In genomic region chr13:40023608-40024577, GRCh38 we compare ENCODE assay signal across 22 cellular contexts.
DNase-seq lines count a peak whose midpoint lies in the region; FAIRE-seq and TF ChIP-seq lines count a peak whose summit lies in the region.
"Had no signal": no experiment of that assay in that cellular context is flagged by ENCODE, and none has a peak within 500 bp of the region (broad histone marks: within the 10 kb centered on the region; RNA-seq: fewer than 3 reads in every experiment).

No MANE protein-coding gene starts in this region.

- peak; percentile 23 for FAIRE-seq in endometrium (lab: Jason Lieb, UNC)
- FAIRE-seq: GM12891 had no signal

- peak; percentile 12 for DNase-seq in BJ (ENCODE audit: low read depth)
- no peak for DNase-seq in osteoblast (ENCODE audit: insufficient read length, low spot score, missing footprints)
- no peak for DNase-seq in ACHN
- DNase-seq in kidney tubule cell (ENCODE audit: low spot score) = no peak
- no peak for DNase-seq in effector memory CD4-positive, alpha-beta T cell
- DNase-seq: BE2C; CD4-positive, alpha-beta memory T cell; EL; HCEC 1CT; KG1; NCI-H1417; NCI-H187; NCI-H2107; NCI-H2227 treated with DMSO at 0.1 percent for 48 hours; NCI-H524; NCI-H82; OCI-M1; Right ventricle myocardium superior had no signal

- H4K20me1 ChIP-seq in osteoblast (ENCODE audit: insufficient read depth, low read length) = no peaks in the 10 kb centered on the region

- H3K4me3 ChIP-seq in ACC112 (ENCODE audit: low read depth, low read length) = no peak overlapping the region
- no peak overlapping the region for H3K4me3 ChIP-seq in BJ (ENCODE audit: low read depth, low read length)
- H3K4me3 ChIP-seq in osteoblast (ENCODE audit: insufficient read depth, low read length) = no peak overlapping the region
- no peak overlapping the region for H3K4me3 ChIP-seq in effector memory CD4-positive, alpha-beta T cell (ENCODE audit: insufficient read depth, low read depth, low read length, poor library complexity, severe bottlenecking)
- H3K4me3 ChIP-seq: GM23338 had no signal

- H3K79me2 ChIP-seq in ACC112 (ENCODE audit: control insufficient read depth, insufficient read depth, low read length, unreplicated experiment) = no peaks in the 10 kb centered on the region
- no peaks in the 10 kb centered on the region for H3K79me2 ChIP-seq in osteoblast (ENCODE audit: insufficient read depth, low read length)

- no peak for TF ChIP-seq CTCF in BJ (IDR thresholded peaks at IDR 0.05; ENCODE audit: insufficient read depth, low read depth, low read length)
- TF ChIP-seq CTCF in osteoblast (IDR thresholded peaks at IDR 0.05; ENCODE audit: extremely low read depth, low read depth, low read length) = no peak

- POLR2A ChIA-PET in BJ (lab: Charles Lee) = no interaction called here

- no peaks in the 10 kb centered on the region for H3K9me3 ChIP-seq in osteoblast (ENCODE audit: low read depth, low read length)
- H3K9me3 ChIP-seq in effector memory CD4-positive, alpha-beta T cell (ENCODE audit: control insufficient read depth, low read length) = no peaks in the 10 kb centered on the region
- H3K9me3 ChIP-seq: BE2C had no signal

- no peak overlapping the region for H2AFZ ChIP-seq in ACC112 (ENCODE audit: low read length, unreplicated experiment)
- no peak overlapping the region for H2AFZ ChIP-seq in osteoblast (ENCODE audit: low read length)
- H2AFZ ChIP-seq: GM23338 had no signal

- H3K4me2 ChIP-seq in osteoblast (ENCODE audit: insufficient read depth, low read length) = peak overlapping the region; percentile 46
- H3K4me2 ChIP-seq: GM23338 had no signal

- H3K27ac ChIP-seq in ACC112 (ENCODE audit: low read depth, low read length) (peak overlapping the region; percentile 50), osteoblast (ENCODE audit: low read depth, low read length) (peak overlapping the region; percentile 59)
- H3K27ac ChIP-seq in effector memory CD4-positive, alpha-beta T cell (ENCODE audit: insufficient read depth, low read length, poor library complexity, severe bottlenecking) = no peak overlapping the region

- H3K36me3 ChIP-seq in ACC112 (ENCODE audit: insufficient read depth, low read length) = no peaks in the 10 kb centered on the region; the same call in 1 of the 2 replicates
- no peaks in the 10 kb centered on the region for H3K36me3 ChIP-seq in BJ (ENCODE audit: control insufficient read depth, insufficient read depth, low read length)
- H3K36me3 ChIP-seq in osteoblast (ENCODE audit: insufficient read depth, low read length) = no peaks in the 10 kb centered on the region
- no peaks in the 10 kb centered on the region for H3K36me3 ChIP-seq in effector memory CD4-positive, alpha-beta T cell (ENCODE audit: control insufficient read depth, insufficient read depth, low read length)
- H3K36me3 ChIP-seq: BE2C had no signal

- CTCF ChIA-PET in BJ (lab: Yijun Ruan, JAX) = interaction anchor here (0.6 kb wide), 1 partner anchor 39 kb away, joined by 3 read pairs; no protein-coding TSS in a partner anchor

- in situ Hi-C loops in ACHN (cut with HindIII; ENCODE audit: low pct_ligation_motif_present, low pct_unique_long_range_greater_than_20kb, low sequenced_read_pairs) = no loop called here

- H3K27me3 ChIP-seq in ACC112 (ENCODE audit: insufficient read depth, low read length) (no peaks in the 10 kb centered on the region), BJ (ENCODE audit: control insufficient read depth, insufficient read depth, low read length) (no peaks in the 10 kb centered on the region), osteoblast (ENCODE audit: insufficient read depth, low read length) (no peaks in the 10 kb centered on the region)
- no peaks in the 10 kb centered on the region for H3K27me3 ChIP-seq in effector memory CD4-positive, alpha-beta T cell (replicated peaks; ENCODE audit: control insufficient read depth, insufficient read depth, low read length, poor library complexity, severe bottlenecking)
- H3K27me3 ChIP-seq: BE2C had no signal

- H3K4me1 ChIP-seq in ACC112 (ENCODE audit: control insufficient read depth, insufficient read depth, low read length, unreplicated experiment) (peaks cover 22% of the 10 kb centered on the region), osteoblast (ENCODE audit: insufficient read depth, low read length) (peaks cover 19% of the 10 kb centered on the region)
- H3K4me1 ChIP-seq in effector memory CD4-positive, alpha-beta T cell (ENCODE audit: control insufficient read depth, insufficient read depth, low read length, poor library complexity, severe bottlenecking) = peaks cover 8% of the 10 kb centered on the region
- H3K4me1 ChIP-seq: BE2C had no signal
